In the genomic region with DNA sequence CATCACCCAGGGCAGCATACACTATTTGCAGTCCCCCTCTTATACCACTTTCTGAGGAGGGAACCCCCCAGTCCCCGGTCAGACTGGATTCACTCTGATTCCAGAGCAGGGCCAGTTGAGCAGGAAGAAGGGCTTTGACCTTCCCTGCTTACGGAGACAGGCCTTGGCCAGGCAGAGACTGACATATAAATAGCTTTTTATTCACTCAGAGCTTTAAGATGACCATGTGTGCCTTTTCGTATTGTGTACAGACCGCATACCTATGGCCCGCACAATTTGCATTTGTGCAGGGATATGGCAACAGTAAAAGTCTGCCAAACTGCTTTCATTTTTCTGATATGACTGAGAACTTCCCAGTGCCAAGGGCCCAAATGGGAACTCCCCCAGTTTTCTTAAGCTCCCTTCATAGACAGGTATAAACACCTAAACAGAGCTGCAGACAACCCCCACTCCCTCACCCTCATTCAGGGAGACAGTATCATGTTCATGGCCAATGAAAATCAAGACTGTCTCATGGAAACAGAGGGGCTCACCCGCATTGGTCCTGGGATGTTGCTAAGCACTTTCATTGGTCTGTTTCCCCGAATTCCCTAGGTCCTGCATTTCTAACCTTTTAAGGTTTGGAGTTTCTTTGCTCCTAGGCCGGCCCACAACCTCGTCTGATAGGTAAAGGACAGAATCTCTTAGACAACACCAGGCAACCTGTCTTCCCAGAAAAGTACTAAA, we compare ENCODE assay signal across 10 cellular contexts.
DNase-seq lines count a peak whose midpoint lies in the region; ATAC-seq, FAIRE-seq and TF ChIP-seq lines count a peak whose summit lies in the region.
"Had no signal": no experiment of that assay in that cellular context is flagged by ENCODE, and none has a peak within 500 bp of the region (broad histone marks: within the 10 kb centered on the region; RNA-seq: fewer than 3 reads in every experiment).

No MANE protein-coding gene starts in this region.

- H3K27ac Mint-ChIP-seq in astrocyte (ENCODE audit: unreplicated experiment), result peak overlapping the region; percentile 78
- H3K27ac Mint-ChIP-seq in activated naive CD4-positive, alpha-beta T cell treated with anti-CD3 and anti-CD28 coated beads, Interleukin-2, amount 50 U/mL, for 72 hours, result no peak overlapping the region

- FAIRE-seq in astrocyte (lab: Jason Lieb, UNC), result no peak

- peaks cover 4% of the 10 kb centered on the region for H3K36me3 Mint-ChIP-seq in astrocyte (ENCODE audit: low read depth, unreplicated experiment)
- H3K36me3 Mint-ChIP-seq in activated naive CD4-positive, alpha-beta T cell treated with anti-CD3 and anti-CD28 coated beads, Interleukin-2, amount 50 U/mL, for 72 hours, result no peaks in the 10 kb centered on the region

- ATAC-seq in upper lobe of left lung (ENCODE audit: low FRiP score in 2 of 2) (peak in 1 of 2 donors; percentile 49), GM18520 (IDR thresholded peaks at IDR 0.05; ENCODE audit: unreplicated experiment) (no peak)
- no peak for ATAC-seq in activated naive CD4-positive, alpha-beta T cell treated with anti-CD3 and anti-CD28 coated beads, Interleukin-2, amount 50 U/mL, for 72 hours

- H3K4me3 Mint-ChIP-seq in astrocyte (ENCODE audit: unreplicated experiment), result no peak overlapping the region

- peaks cover 36% of the 10 kb centered on the region for H3K4me1 Mint-ChIP-seq in astrocyte (ENCODE audit: low read depth, unreplicated experiment)

- 72 to 74% methylated on average over 5 to 9 of the region's 9 CpGs for WGBS in upper lobe of left lung, 2 donors

- no peak overlapping the region for H3K9ac ChIP-seq in astrocyte (ENCODE audit: low read length)

- H3K4me1 ChIP-seq in astrocyte (ENCODE audit: insufficient read depth, low read length) (peaks cover 24% of the 10 kb centered on the region), upper lobe of left lung (peaks cover 0 to 22% (median 15%) of the 10 kb centered on the region in 4 donors)

- H3K4me2 ChIP-seq in astrocyte (ENCODE audit: low read length), result peak overlapping the region; percentile 50

- TF ChIP-seq CTCF in astrocyte (IDR thresholded peaks at IDR 0.05; ENCODE audit: insufficient read depth, low read depth, low read length) (no peak), upper lobe of left lung (IDR thresholded peaks at IDR 0.05) (no peak)

- H3K27me3 Mint-ChIP-seq in astrocyte (ENCODE audit: low read depth, unreplicated experiment), result no peaks in the 10 kb centered on the region

- no peak overlapping the region for H3K4me3 ChIP-seq in astrocyte (ENCODE audit: insufficient read depth, low read depth, low read length)
- no peak overlapping the region for H3K4me3 ChIP-seq in upper lobe of left lung

- H3K27me3 ChIP-seq in astrocyte (ENCODE audit: insufficient read depth, low read length) (no peaks in the 10 kb centered on the region), upper lobe of left lung (no peaks in the 10 kb centered on the region)

- H2AFZ ChIP-seq in astrocyte (ENCODE audit: low read depth, low read length), result no peak overlapping the region

- H4K20me1 ChIP-seq in astrocyte (ENCODE audit: insufficient read depth, low read length), result no peaks in the 10 kb centered on the region

- TF ChIP-seq POLR2A in upper lobe of left lung (IDR thresholded peaks at IDR 0.05), result no peak

- peak; percentile 4 for DNase-seq in NCI-H510A treated with DMSO at 0.1 percent for 48 hours (lab: John Stamatoyannopoulos, UW)
- no peak for DNase-seq in NCI-H510A (lab: John Stamatoyannopoulos, UW)
- DNase-seq in astrocyte (ENCODE audit: low read depth), result peak; percentile 52
- DNase-seq in iPS-NIHi7 (ENCODE audit: extremely low spot score), result peak; percentile 54
- DNase-seq in upper lobe of left lung, result peak in 1 of 2 donors; percentile 45
- DNase-seq in glomerular visceral epithelial cell (ENCODE audit: extremely low spot score), result no peak
- no peak for DNase-seq in activated naive CD4-positive, alpha-beta T cell treated with anti-CD3 and anti-CD28 coated beads, Interleukin-2, amount 50 U/mL, for 72 hours (ENCODE audit: low spot score in 2 of 2)
- DNase-seq: foreskin melanocyte, NCI-H2081 treated with DMSO at 0.1 percent for 48 hours had no signal

- H3K36me3 ChIP-seq in astrocyte (ENCODE audit: insufficient read depth, low read length) (no peaks in the 10 kb centered on the region), upper lobe of left lung (no peaks in the 10 kb centered on the region)

- H3K27ac ChIP-seq in astrocyte (ENCODE audit: low read depth, low read length) (no peak overlapping the region), upper lobe of left lung (peak overlapping the region in 3 of 4 donors; percentile 39 to 78 (median 46))

- no peaks in the 10 kb centered on the region for H3K9me3 ChIP-seq in astrocyte (ENCODE audit: insufficient read depth, low read depth, low read length)
- no peaks in the 10 kb centered on the region for H3K9me3 ChIP-seq in upper lobe of left lung

- H3K9me3 Mint-ChIP-seq in astrocyte (ENCODE audit: unreplicated experiment), result no peaks in the 10 kb centered on the region
- H3K9me3 Mint-ChIP-seq in activated naive CD4-positive, alpha-beta T cell treated with anti-CD3 and anti-CD28 coated beads, Interleukin-2, amount 50 U/mL, for 72 hours, result no peaks in the 10 kb centered on the region

- TF ChIP-seq EP300 in upper lobe of left lung (IDR thresholded peaks at IDR 0.05), result no peak

- no peaks in the 10 kb centered on the region for H3K79me2 ChIP-seq in astrocyte (ENCODE audit: insufficient read depth, low read length)

Comparison
In these comparisons a context has a peak if more than half of its experiments do, and no peak if none do; other contexts are left out.
1. DNase-seq: peak in NCI-H510A treated with DMSO at 0.1 percent for 48 hours (single experiment), astrocyte (single experiment) and iPS-NIHi7 (single experiment); none in NCI-H510A (single experiment), glomerular visceral epithelial cell (single experiment) and activated naive CD4-positive, alpha-beta T cell treated with anti-CD3 and anti-CD28 coated beads, Interleukin-2, amount 50 U/mL, for 72 hours (0 of 2).